Comparison of ENCODE assay signal across 9 cellular contexts in the genomic region with DNA sequence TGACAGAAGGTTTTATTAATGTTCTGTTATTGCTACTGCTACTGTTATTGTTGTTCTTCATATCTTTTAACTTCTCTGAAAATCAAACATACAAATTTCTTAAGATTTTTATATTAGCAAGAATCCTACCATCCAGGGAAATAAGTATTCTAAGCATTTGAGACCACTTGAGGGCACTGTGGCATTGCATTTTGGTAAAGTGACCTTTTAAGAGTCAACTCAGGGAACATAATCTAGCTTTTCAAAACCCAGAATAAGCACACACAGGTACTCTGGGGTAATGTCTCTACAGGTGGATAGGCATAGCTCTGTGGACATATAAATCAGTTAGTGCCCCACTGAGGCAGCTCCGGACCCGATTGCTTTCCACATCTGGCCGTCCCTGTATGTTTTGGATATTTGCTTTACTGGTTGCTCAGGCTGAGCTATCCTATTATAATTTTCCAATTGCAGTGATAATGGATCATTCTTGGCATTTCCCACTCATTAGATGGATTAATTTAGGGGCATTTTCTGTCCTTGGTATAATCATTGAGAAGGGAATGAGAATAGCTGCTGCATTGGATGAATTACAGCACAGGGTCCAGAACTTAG.
A peak's percentile ranks its signal among the peaks of the same experiment; 100 is the strongest.
DNase-seq lines count a peak whose midpoint lies in the region; ATAC-seq and TF ChIP-seq lines count a peak whose summit lies in the region.
"Had no signal": no experiment of that assay in that cellular context is flagged by ENCODE, and none has a peak within 500 bp of the region (broad histone marks: within the 10 kb centered on the region; RNA-seq: fewer than 3 reads in every experiment).

No MANE protein-coding gene starts in this region.

- no peaks in the 10 kb centered on the region for H4K20me1 ChIP-seq in osteoblast (ENCODE audit: insufficient read depth, low read length)
- H4K20me1 ChIP-seq: BLaER1 had no signal

- no peak for ATAC-seq in GM21381 (IDR thresholded peaks at IDR 0.05; ENCODE audit: unreplicated experiment)

- DNase-seq in NCI-H1417 (lab: John Stamatoyannopoulos, UW) (peak in 2 of 3 experiments; percentile 44), NCI-H1417 treated with DMSO at 0.1 percent for 48 hours (lab: John Stamatoyannopoulos, UW) (no peak), NT2/D1 (ENCODE audit: low read depth, low spot score) (peak; percentile 40), epithelial cell of esophagus (ENCODE audit: low read depth) (peak; percentile 52), osteoblast (ENCODE audit: insufficient read length, low spot score, missing footprints) (no peak), vagina (ENCODE audit: extremely low spot score in 2 of 2) (no peak), NCI-H2107 (lab: John Stamatoyannopoulos, UW) (no peak)

- H3K27me3 ChIP-seq in NT2/D1 (ENCODE audit: insufficient read depth, insufficient read length) = no peaks in the 10 kb centered on the region
- H3K27me3 ChIP-seq in osteoblast (ENCODE audit: insufficient read depth, low read length) = no peaks in the 10 kb centered on the region
- no peaks in the 10 kb centered on the region for H3K27me3 ChIP-seq in vagina
- H3K27me3 ChIP-seq: BLaER1 had no signal

- H3K4me3 ChIP-seq in NT2/D1 (ENCODE audit: insufficient read length, low read depth) = no peak overlapping the region
- H3K4me3 ChIP-seq in epithelial cell of esophagus (ENCODE audit: low read length) = no peak overlapping the region
- no peak overlapping the region for H3K4me3 ChIP-seq in osteoblast (ENCODE audit: insufficient read depth, low read length)
- H3K4me3 ChIP-seq in vagina = no peak overlapping the region
- H3K4me3 ChIP-seq: BLaER1 had no signal

- intact Hi-C loops in vagina (cut with DNase I) = no loop called here

- H3K79me2 ChIP-seq in osteoblast (ENCODE audit: insufficient read depth, low read length) = no peaks in the 10 kb centered on the region

- H3K36me3 ChIP-seq in NT2/D1 (ENCODE audit: insufficient read depth, insufficient read length, low read length) = no peaks in the 10 kb centered on the region
- H3K36me3 ChIP-seq in osteoblast (ENCODE audit: insufficient read depth, low read length) = no peaks in the 10 kb centered on the region
- no peaks in the 10 kb centered on the region for H3K36me3 ChIP-seq in vagina
- H3K36me3 ChIP-seq: BLaER1 had no signal

- no peak overlapping the region for H3K9ac ChIP-seq in NT2/D1 (ENCODE audit: insufficient read length, low read depth)
- H3K9ac ChIP-seq: BLaER1 had no signal

- no peak for TF ChIP-seq POLR2A in vagina (IDR thresholded peaks at IDR 0.05)

- TF ChIP-seq CTCF in epithelial cell of esophagus (IDR thresholded peaks at IDR 0.05; ENCODE audit: insufficient read depth, low read depth, low read length, missing control alignments) = peak; percentile 49
- TF ChIP-seq CTCF in osteoblast (IDR thresholded peaks at IDR 0.05; ENCODE audit: extremely low read depth, low read depth, low read length) = peak; percentile 55
- TF ChIP-seq CTCF in vagina (IDR thresholded peaks at IDR 0.05) = no peak

- no peak overlapping the region for H3K4me2 ChIP-seq in osteoblast (ENCODE audit: insufficient read depth, low read length)
- H3K4me2 ChIP-seq: BLaER1 had no signal

- H3K9me3 ChIP-seq in NT2/D1 (ENCODE audit: insufficient read depth, low read length) (no peaks in the 10 kb centered on the region), osteoblast (ENCODE audit: low read depth, low read length) (no peaks in the 10 kb centered on the region), vagina (no peaks in the 10 kb centered on the region)
- H3K9me3 ChIP-seq: BLaER1 had no signal

- H3K27ac ChIP-seq in osteoblast (ENCODE audit: low read depth, low read length) = no peak overlapping the region
- no peak overlapping the region for H3K27ac ChIP-seq in vagina
- H3K27ac ChIP-seq: BLaER1 had no signal

- H2AFZ ChIP-seq in osteoblast (ENCODE audit: low read length) = no peak overlapping the region

- H3K4me1 ChIP-seq in NT2/D1 (ENCODE audit: insufficient read depth, insufficient read length) = no peaks in the 10 kb centered on the region
- H3K4me1 ChIP-seq in osteoblast (ENCODE audit: insufficient read depth, low read length) = no peaks in the 10 kb centered on the region
- no peaks in the 10 kb centered on the region for H3K4me1 ChIP-seq in vagina
- H3K4me1 ChIP-seq: BLaER1 had no signal

Comparison
In these comparisons a context has a peak if more than half of its experiments do, and no peak if none do; other contexts are left out.
1. DNase-seq: peak in NCI-H1417 (2 of 3), NT2/D1 (single experiment) and epithelial cell of esophagus (single experiment); none in NCI-H1417 treated with DMSO at 0.1 percent for 48 hours (single experiment), osteoblast (single experiment), vagina (0 of 2) and NCI-H2107 (single experiment).
2. CTCF ChIP-seq: peak in epithelial cell of esophagus (single experiment) and osteoblast (single experiment); none in vagina (0 of 3).